1 cellular context compared by ENCODE assay signal in genomic region chr14:22379727-22380126, GRCh38.
TF ChIP-seq lines count a peak whose summit lies in the region.

No MANE protein-coding gene starts in this region.

TF ChIP-seq in GM23338, 12 proteins besides CTCF, POLR2A, EP300 and RAD21 (continued from another document):
- no peak for TF ChIP-seq ZNF462 (CRISPR knock-in tag; IDR thresholded peaks at IDR 0.05)
- TF ChIP-seq NANOG (IDR thresholded peaks at IDR 0.05; ENCODE audit: borderline replicate concordance), result no peak
